ENCODE assay signal across 8 cellular contexts in the genomic region with DNA sequence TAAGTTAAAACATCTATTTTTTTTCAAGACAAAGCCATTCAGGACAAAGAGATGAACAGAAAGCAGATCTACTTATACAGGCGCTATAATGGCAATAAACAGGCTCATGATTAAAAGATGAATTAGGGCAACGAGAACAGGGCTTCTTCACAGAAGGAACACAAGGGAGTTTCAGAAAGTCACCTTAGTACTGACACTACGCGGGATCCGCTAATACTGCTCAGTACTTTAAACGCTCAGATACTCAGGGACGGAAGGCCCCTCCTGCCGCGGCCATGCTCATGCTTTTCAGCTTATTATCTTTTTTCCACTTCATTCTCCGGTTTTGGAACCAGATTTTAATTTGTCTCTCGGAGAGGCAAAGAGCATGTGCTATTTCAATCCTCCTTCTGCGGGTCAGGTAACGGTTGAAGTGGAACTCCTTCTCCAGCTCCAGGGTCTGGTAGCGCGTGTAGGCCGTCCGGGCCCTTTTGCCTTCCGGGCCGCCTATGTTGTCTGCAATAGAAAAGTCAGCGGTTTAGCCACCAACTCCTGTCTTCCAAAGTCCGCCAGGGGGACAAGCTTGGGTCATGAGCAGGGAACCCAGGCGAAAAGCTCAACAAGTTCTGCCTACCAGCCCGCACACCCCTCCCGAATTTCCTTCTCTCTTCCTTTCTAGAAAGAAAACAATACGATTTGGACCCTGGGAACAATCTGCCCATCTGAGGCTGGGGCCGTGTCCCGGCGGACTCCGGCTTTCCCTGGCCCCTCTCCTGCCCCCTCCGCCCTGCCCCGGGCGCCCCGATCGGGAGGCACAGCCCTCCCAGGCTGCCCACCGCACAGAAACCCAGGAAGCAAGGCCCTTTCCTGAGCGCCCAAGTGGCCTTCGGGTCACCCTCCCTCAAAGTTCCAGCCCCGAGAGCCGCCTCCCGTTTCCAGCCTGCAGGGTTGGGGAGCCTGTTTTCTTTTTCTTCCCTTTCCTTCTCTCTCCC. TPM values are rescaled to one million over a fixed set of nuclear protein-coding genes. Genes with fewer than 3 reads are reported as not detected.
DNase-seq lines count a peak whose midpoint lies in the region; FAIRE-seq and TF ChIP-seq lines count a peak whose summit lies in the region.

No MANE protein-coding gene starts in this region.

- no peaks in the 10 kb centered on the region; a peak in 2 of 7 replicates for H3K36me3 Mint-ChIP-seq in H9 (ENCODE audit: insufficient read depth in 1 of 3, low read depth in 3 of 3)

- H3K9me3 ChIP-seq in H9 (ENCODE audit: control insufficient read depth, low read depth, low read length) (no peaks in the 10 kb centered on the region), adrenal gland (replicated peaks in 1 of 3) (no peaks in the 10 kb centered on the region), keratinocyte (ENCODE audit: control insufficient read depth, low read depth, low read length) (no peaks in the 10 kb centered on the region), sigmoid colon (no peaks in the 10 kb centered on the region)

- no peak overlapping the region for H2BK15ac ChIP-seq in H9 (ENCODE audit: low read depth, low read length)

- peaks cover 100% of the 10 kb centered on the region for H3K27me3 Mint-ChIP-seq in H9 (ENCODE audit: low read depth)

- H2AFZ ChIP-seq in H9 (ENCODE audit: low read length): no peak overlapping the region
- no peak overlapping the region for H2AFZ ChIP-seq in keratinocyte (ENCODE audit: control insufficient read depth, low read length)

- H3K27me3 ChIP-seq in H9 (ENCODE audit: insufficient read depth, low read length) (peaks cover 98% of the 10 kb centered on the region), adrenal gland (no peaks in the 10 kb centered on the region), keratinocyte (ENCODE audit: control insufficient read depth, extremely low read depth, insufficient read depth, low read length) (no peaks in the 10 kb centered on the region), sigmoid colon (no peaks in the 10 kb centered on the region)

- no peak for FAIRE-seq in keratinocyte (lab: Jason Lieb, UNC)

- WGBS in H9 (ENCODE audit: extremely low coverage, insufficient read length, low lambda C conversion rate): no CpG with 5 or more reads among the region's 40 CpGs
- 19 to 26% (median 21%) methylated on average over 35 to 40 of the region's 40 CpGs for WGBS in adrenal gland, 4 donors
- WGBS in sigmoid colon, 2 donors: 11 to 56% methylated on average over 40 of the region's 40 CpGs

- H3K27ac ChIP-seq in H9 (ENCODE audit: insufficient read length, low read depth, low read length): no peak overlapping the region
- H3K27ac ChIP-seq in adrenal gland: peak overlapping the region; percentile 94 to 99 (median 99)
- peak overlapping the region; percentile 92 for H3K27ac ChIP-seq in keratinocyte (ENCODE audit: control insufficient read depth, insufficient read depth, low read length)
- peak overlapping the region; percentile 82 to 99 (median 92) for H3K27ac ChIP-seq in sigmoid colon

- TF ChIP-seq EP300 in sigmoid colon (IDR thresholded peaks at IDR 0.05): no peak

- H3K23ac ChIP-seq in H9 (ENCODE audit: insufficient read length, low read depth, low read length): no peak overlapping the region

- H3K9ac ChIP-seq in H9 (ENCODE audit: extremely low read depth, insufficient read length, low read length) (no peak overlapping the region), keratinocyte (ENCODE audit: control insufficient read depth, extremely low read depth, insufficient read depth, low read length) (peak overlapping the region; percentile 93)

- no peak overlapping the region for H2AK5ac ChIP-seq in H9 (ENCODE audit: insufficient read length, low read length)

- H3K4me3 Mint-ChIP-seq in H9: peak overlapping the region in 1 of 2 experiments; percentile 77; a peak in 3 of 5 replicates

- H3K4me2 ChIP-seq in H9 (ENCODE audit: insufficient read depth, insufficient read length, low read length) (peak overlapping the region; percentile 65), keratinocyte (ENCODE audit: control insufficient read depth, extremely low read depth, insufficient read depth, low read depth, low read length) (peak overlapping the region; percentile 92)

- H3K23me2 ChIP-seq in H9 (ENCODE audit: insufficient read length, low read depth, low read length, poor library complexity, severe bottlenecking): peaks cover 10% of the 10 kb centered on the region

- H3K18ac ChIP-seq in H9 (ENCODE audit: insufficient read length, low read depth, low read length): no peak overlapping the region

- no peak overlapping the region for H2BK5ac ChIP-seq in H9 (ENCODE audit: insufficient read length, low read length)

- H3K4me1 ChIP-seq in H9 (ENCODE audit: insufficient read depth, low read length) (no peaks in the 10 kb centered on the region), adrenal gland (replicated peaks in 1 of 2) (peaks cover 10 to 17% of the 10 kb centered on the region in 2 donors), keratinocyte (ENCODE audit: control insufficient read depth, extremely low read depth, insufficient read depth, low read length) (peaks cover 36% of the 10 kb centered on the region), sigmoid colon (peaks cover 0 to 42% (median 23%) of the 10 kb centered on the region in 4 donors)

- no peak overlapping the region for H3K27ac Mint-ChIP-seq in H9

- H2BK20ac ChIP-seq in H9 (ENCODE audit: low read depth, low read length, poor library complexity, severe bottlenecking): no peak overlapping the region

- H3K36me3 ChIP-seq in adrenal gland (replicated peaks in 1 of 2): peaks cover 0 to 12% of the 10 kb centered on the region in 2 donors
- H3K36me3 ChIP-seq in keratinocyte (ENCODE audit: control insufficient read depth in 2 of 2, extremely low read depth in 1 of 2, insufficient read depth in 2 of 2, low read length in 2 of 2): peaks cover 4 to 7% of the 10 kb centered on the region in 2 experiments
- peaks cover 15 to 43% (median 17%) of the 10 kb centered on the region in 4 donors for H3K36me3 ChIP-seq in sigmoid colon

- no peak overlapping the region for H3K4ac ChIP-seq in H9 (ENCODE audit: low read depth, low read length)

- H4K91ac ChIP-seq in H9 (ENCODE audit: insufficient read length, low read depth, low read length): no peak overlapping the region

- no peak overlapping the region for H2BK12ac ChIP-seq in H9 (ENCODE audit: insufficient read length, low read depth, low read length)

- dilution Hi-C loops in keratinocyte (cut with MboI; ENCODE audit: extremely low pct_ligation_motif_present, low sequenced_read_pairs): no loop called here

- TF ChIP-seq POLR2A in adrenal gland (IDR thresholded peaks at IDR 0.05) (peak in 1 of 2 donors; percentile 62), sigmoid colon (IDR thresholded peaks at IDR 0.05) (no peak)

- no peaks in the 10 kb centered on the region for H3K79me1 ChIP-seq in H9 (ENCODE audit: insufficient read depth, low read depth, low read length, poor library complexity, severe bottlenecking)

- DNase-seq in H9 (peak; percentile 67), adrenal gland (peak; percentile 60 to 81 (median 75)), keratinocyte (ENCODE audit: low read depth, low spot score) (no peak), sigmoid colon (no peak), NCI-H345 treated with DMSO at 0.1 percent for 48 hours (lab: John Stamatoyannopoulos, UW; ENCODE audit: unreplicated experiment) (no peak), RPMI8226 (no peak), GM03348 (ENCODE audit: low spot score) (no peak), medulla oblongata (ENCODE audit: extremely low spot score) (no peak)

- peaks cover 9 to 24% of the 10 kb centered on the region in 2 experiments for H3K9me3 Mint-ChIP-seq in H9

- no peak overlapping the region for H3K14ac ChIP-seq in H9 (ENCODE audit: insufficient read depth, low read length)

- H2BK120ac ChIP-seq in H9 (ENCODE audit: low read depth, low read length, poor library complexity, severe bottlenecking): no peak overlapping the region

- no peak overlapping the region for H3T11ph ChIP-seq in H9 (ENCODE audit: low read length)

- no peak overlapping the region for H3K56ac ChIP-seq in H9 (ENCODE audit: insufficient read length, low read depth, low read length)

- H3K79me2 ChIP-seq in H9 (ENCODE audit: insufficient read depth, low read length): no peaks in the 10 kb centered on the region
- H3K79me2 ChIP-seq in keratinocyte (ENCODE audit: control insufficient read depth, insufficient read depth, low read length): peaks cover 66% of the 10 kb centered on the region

- H4K20me1 ChIP-seq in H9 (ENCODE audit: control insufficient read depth, insufficient read depth, insufficient read length): no peaks in the 10 kb centered on the region
- H4K20me1 ChIP-seq in keratinocyte (ENCODE audit: control insufficient read depth, extremely low read depth, insufficient read depth, low read length): no peaks in the 10 kb centered on the region

- no peaks in the 10 kb centered on the region for H3K9me1 ChIP-seq in keratinocyte (ENCODE audit: control insufficient read depth, extremely low read depth, insufficient read depth, low read length)

- TF ChIP-seq CTCF in H9 (conservative IDR thresholded peaks at IDR 0.05) (peak; percentile 40; the same call in 2 of the 3 replicates), adrenal gland (IDR thresholded peaks at IDR 0.05) (peak in 5 of 6 experiments; percentile 39 to 50 (median 45)), keratinocyte (optimal IDR thresholded peaks at IDR 0.05 in 1 of 3, IDR thresholded peaks at IDR 0.05 in 1 of 3, conservative IDR thresholded peaks at IDR 0.05 in 1 of 3; ENCODE audit: extremely low read depth in 1 of 3, insufficient read depth in 2 of 3, low read length in 3 of 3) (no peak), sigmoid colon (IDR thresholded peaks at IDR 0.05) (peak in 1 of 4 experiments; percentile 7)

- intact Hi-C loops in adrenal gland (cut with DNase I) (loop anchor here (5.0 kb wide), 1 partner anchor 285 kb away; no protein-coding TSS in a partner anchor), sigmoid colon (cut with DNase I) (loop anchor here (2.0 kb wide), 1 partner anchor 287 kb away; no protein-coding TSS in a partner anchor)

- no peak overlapping the region for H4K5ac ChIP-seq in H9 (ENCODE audit: insufficient read length, low read depth, low read length)

- peaks cover 7 to 16% of the 10 kb centered on the region in 2 experiments for H3K4me1 Mint-ChIP-seq in H9

- H3K4me3 ChIP-seq in adrenal gland (peak overlapping the region; percentile 66 to 91 (median 76)), keratinocyte (ENCODE audit: control insufficient read depth in 2 of 3, extremely low read depth in 1 of 3, insufficient read depth in 2 of 3, low read depth in 1 of 3, low read length in 3 of 3) (peak overlapping the region; percentile 58 to 93 (median 91)), sigmoid colon (peak overlapping the region; percentile 30 to 60 (median 55))

- H4K8ac ChIP-seq in H9 (replicated peaks; ENCODE audit: insufficient read length, low read depth, low read length): no peak overlapping the region

RNA-seq across cellular contexts. Expression of a gene that starts 1.6 kb away (rescaled TPM):
- total RNA-seq in H9 (2021): not detected in 2 replicates
- 100 to 1,000 TPM in 1 of 8 donors, 10 to 100 TPM in 7; 39.2 to 132 (median 65.7) TPM for total RNA-seq in adrenal gland
- 10 to 100 TPM; 21.8 to 42.0 (median 25.9) TPM for polyA plus RNA-seq in adrenal gland
- 3.3 to 7.1 TPM (median 4.5 TPM) in 3 replicates for polyA plus RNA-seq in keratinocyte
- polyA plus RNA-seq in keratinocyte (2011; ENCODE audit: low read depth): 6.8 TPM
- 3.1 and 4.3 TPM in 2 replicates for polyA plus RNA-seq in keratinocyte (2011; cell fraction: cytosol; rRNA removed)
- 9.4 and 10.0 TPM in 2 replicates for polyA plus RNA-seq in keratinocyte (2011; cell fraction: nucleus; rRNA removed)
- 3.2 and 5.0 TPM in 2 replicates for polyA plus RNA-seq in keratinocyte (2012; ENCODE audit: low replicate concordance)
- polyA minus RNA-seq in keratinocyte: 2.3 to 4.3 TPM (median 2.7 TPM) in 3 replicates
- polyA minus RNA-seq in keratinocyte (2011; cell fraction: cytosol; rRNA and poly(A)+ RNA removed): 4.4 TPM
- 5.0 and 5.5 TPM in 2 replicates for polyA minus RNA-seq in keratinocyte (2011; cell fraction: nucleus; rRNA and poly(A)+ RNA removed)
- 10 to 100 TPM in 3 of 4 donors, 1 to 10 TPM in 1; 9.2 to 12.2 (median 11.2) TPM for total RNA-seq in sigmoid colon
- polyA plus RNA-seq in sigmoid colon: 10 to 100 TPM in 1 of 3 donors, 1 to 10 TPM in 2; 3.2 to 14.3 (median 7.8) TPM

RNA-seq across cellular contexts. Expression of a gene that starts 5.7 kb away (rescaled TPM):
- total RNA-seq in H9 (2021): not detected in 2 replicates
- total RNA-seq in adrenal gland: 10 to 100 TPM in 7 of 8 donors, 1 to 10 TPM in 1; 8.5 to 27.2 (median 16.8) TPM
- 1 to 10 TPM; 1.3 to 5.6 (median 1.4) TPM for polyA plus RNA-seq in adrenal gland
- polyA plus RNA-seq in keratinocyte: 0.52 to 0.72 TPM (median 0.54 TPM) in 3 replicates
- not detected for polyA plus RNA-seq in keratinocyte (2011; ENCODE audit: low read depth)
- 0.26 and 0.68 TPM in 2 replicates for polyA plus RNA-seq in keratinocyte (2011; cell fraction: cytosol; rRNA removed)
- polyA plus RNA-seq in keratinocyte (2011; cell fraction: nucleus; rRNA removed): 1.8 and 2.5 TPM in 2 replicates
- polyA plus RNA-seq in keratinocyte (2012; ENCODE audit: low replicate concordance): 0.44 and 1.4 TPM in 2 replicates
- polyA minus RNA-seq in keratinocyte: 0.59 to 2.3 TPM (median 1.1 TPM) in 3 replicates
- polyA minus RNA-seq in keratinocyte (2011; cell fraction: cytosol; rRNA and poly(A)+ RNA removed): not detected
- 2.7 and 3.6 TPM in 2 replicates for polyA minus RNA-seq in keratinocyte (2011; cell fraction: nucleus; rRNA and poly(A)+ RNA removed)
- 1 to 10 TPM; 4.2 to 10.0 (median 4.5) TPM for total RNA-seq in sigmoid colon
- 1 to 10 TPM in 2 of 3 donors, not detected in 1; 1.6 to 8.1 TPM for polyA plus RNA-seq in sigmoid colon

RNA-seq across cellular contexts. Expression of a gene that starts 10.5 kb away (rescaled TPM):
- not detected in 2 replicates for total RNA-seq in H9 (2021)
- 10 to 100 TPM in 2 of 8 donors, 1 to 10 TPM in 6; 2.3 to 32.7 (median 4.8) TPM for total RNA-seq in adrenal gland
- 1 to 10 TPM; 1.0 to 3.7 (median 2.8) TPM for polyA plus RNA-seq in adrenal gland
- 0.17 to 0.84 TPM (median 0.58 TPM) in 3 replicates for polyA plus RNA-seq in keratinocyte
- 0.87 TPM for polyA plus RNA-seq in keratinocyte (2011; ENCODE audit: low read depth)
- 0.55 and 0.95 TPM in 2 replicates for polyA plus RNA-seq in keratinocyte (2011; cell fraction: cytosol; rRNA removed)
- polyA plus RNA-seq in keratinocyte (2011; cell fraction: nucleus; rRNA removed): 1.2 and 2.0 TPM in 2 replicates
- 1.1 and 3.2 TPM in 2 replicates for polyA plus RNA-seq in keratinocyte (2012; ENCODE audit: low replicate concordance)
- 0.22 to 1.2 TPM in 2 of 3 replicates, not detected in the other for polyA minus RNA-seq in keratinocyte
- 1.9 TPM for polyA minus RNA-seq in keratinocyte (2011; cell fraction: cytosol; rRNA and poly(A)+ RNA removed)
- 0.54 and 1.2 TPM in 2 replicates for polyA minus RNA-seq in keratinocyte (2011; cell fraction: nucleus; rRNA and poly(A)+ RNA removed)
- 10 to 100 TPM in 2 of 4 donors, 1 to 10 TPM in 2; 4.9 to 20.8 (median 12.0) TPM for total RNA-seq in sigmoid colon
- polyA plus RNA-seq in sigmoid colon: 10 to 100 TPM in 2 of 3 donors, 1 to 10 TPM in 1; 3.9 to 15.6 (median 10.3) TPM

RNA-seq across cellular contexts. Expression of a gene that starts 11.3 kb away (rescaled TPM):
- total RNA-seq in H9 (2021): not detected in 2 replicates
- total RNA-seq in adrenal gland: 10 to 100 TPM in 1 of 8 donors, 1 to 10 TPM in 7; 3.5 to 10.9 (median 5.6) TPM
- polyA plus RNA-seq in adrenal gland: 10 to 100 TPM in 2 of 3 donors, 1 to 10 TPM in 1; 9.3 to 12.6 (median 11.3) TPM
- polyA plus RNA-seq in keratinocyte: 0.40 to 1.8 TPM (median 1.5 TPM) in 3 replicates
- polyA plus RNA-seq in keratinocyte (2011; ENCODE audit: low read depth): 0.55 TPM
- polyA plus RNA-seq in keratinocyte (2011; cell fraction: cytosol; rRNA removed): 1.3 and 1.5 TPM in 2 replicates
- polyA plus RNA-seq in keratinocyte (2011; cell fraction: nucleus; rRNA removed): 2.1 and 2.6 TPM in 2 replicates
- 1.2 and 1.7 TPM in 2 replicates for polyA plus RNA-seq in keratinocyte (2012; ENCODE audit: low replicate concordance)
- 0.30 to 0.99 TPM (median 0.74 TPM) in 3 replicates for polyA minus RNA-seq in keratinocyte
- not detected for polyA minus RNA-seq in keratinocyte (2011; cell fraction: cytosol; rRNA and poly(A)+ RNA removed)
- polyA minus RNA-seq in keratinocyte (2011; cell fraction: nucleus; rRNA and poly(A)+ RNA removed): 0.54 and 0.63 TPM in 2 replicates
- 1 to 10 TPM; 2.0 to 4.2 (median 2.9) TPM for total RNA-seq in sigmoid colon
- 1 to 10 TPM in 2 of 3 donors, not detected in 1; 1.8 to 4.8 TPM for polyA plus RNA-seq in sigmoid colon

RNA-seq across cellular contexts. Expression of a gene that starts 14.6 kb away (rescaled TPM):
- total RNA-seq in H9 (2021) (not detected in 2 replicates), adrenal gland (10 to 100 TPM; 21.3 to 39.1 (median 24.9) TPM), sigmoid colon (1 to 10 TPM; 4.7 to 9.1 (median 7.3) TPM)
- polyA plus RNA-seq in adrenal gland (10 to 100 TPM in 2 of 3 donors, 1 to 10 TPM in 1; 9.7 to 25.3 (median 12.4) TPM), keratinocyte (3.8 to 13.5 TPM (median 8.1 TPM) in 3 replicates), sigmoid colon (10 to 100 TPM; 18.0 to 23.9 (median 18.0) TPM)
- 4.9 TPM for polyA plus RNA-seq in keratinocyte (2011; ENCODE audit: low read depth)
- polyA plus RNA-seq in keratinocyte (2011; cell fraction: cytosol; rRNA removed): 7.4 and 9.8 TPM in 2 replicates
- 5.2 and 6.0 TPM in 2 replicates for polyA plus RNA-seq in keratinocyte (2011; cell fraction: nucleus; rRNA removed)
- 3.9 and 14.3 TPM in 2 replicates for polyA plus RNA-seq in keratinocyte (2012; ENCODE audit: low replicate concordance)
- 4.5 to 4.9 TPM (median 4.8 TPM) in 3 replicates for polyA minus RNA-seq in keratinocyte
- 11.9 TPM for polyA minus RNA-seq in keratinocyte (2011; cell fraction: cytosol; rRNA and poly(A)+ RNA removed)
- polyA minus RNA-seq in keratinocyte (2011; cell fraction: nucleus; rRNA and poly(A)+ RNA removed): 2.0 and 2.3 TPM in 2 replicates

Comparison
In these comparisons a context has a peak if more than half of its experiments do, and no peak if none do; other contexts are left out.
1. DNase-seq: peak in H9 (single experiment) and adrenal gland (7 of 7); none in keratinocyte (single experiment), sigmoid colon (single experiment), NCI-H345 treated with DMSO at 0.1 percent for 48 hours (single experiment), RPMI8226 (single experiment), GM03348 (single experiment) and medulla oblongata (single experiment).
2. CTCF ChIP-seq: peak in H9 (single experiment) and adrenal gland (5 of 6); none in keratinocyte (0 of 3).
3. RNA of a gene that starts 1.6 kb away (total RNA-seq): 39.2 to 132 TPM in adrenal gland and 9.2 to 12.2 TPM in sigmoid colon; not detected in H9; every median in the first group is over 10 times any median in the second.
4. Peak in every context shown above with its lines, with median percentiles within 50 percentile points of each other: H3K4me3 ChIP-seq.